Comparison of ENCODE assay signal across 27 cellular contexts in genomic region chr20:19907326-19908056, GRCh38.
DNase-seq lines count a peak whose midpoint lies in the region; ATAC-seq and TF ChIP-seq lines count a peak whose summit lies in the region.
"Had no signal": no experiment of that assay in that cellular context is flagged by ENCODE, and none has a peak within 500 bp of the region (broad histone marks: within the 10 kb centered on the region; RNA-seq: fewer than 3 reads in every experiment).

No MANE protein-coding gene starts in this region.

- no peaks in the 10 kb centered on the region for H3K27me3 ChIP-seq in adrenal gland
- no peaks in the 10 kb centered on the region for H3K27me3 ChIP-seq in heart left ventricle
- H3K27me3 ChIP-seq: BLaER1, gastroesophageal sphincter, testis had no signal

- 70 to 85% (median 81%) methylated on average over 3 of the region's 3 CpGs for WGBS in adrenal gland, 4 donors
- WGBS in heart left ventricle, 4 donors: 59 to 64% (median 62%) methylated on average over 3 of the region's 3 CpGs

- intact Hi-C loops in adrenal gland (cut with DNase I): no loop called here
- intact Hi-C loops in heart left ventricle (cut with DNase I): loop anchor here in 3 of 10 donors (5.0 to 10.0 kb wide), 4 partner anchors 70 to 90 kb away; no protein-coding TSS in a partner anchor
- intact Hi-C loops in mucosa of descending colon (cut with DNase I, micrococcal nuclease): no loop called here

- H3K36me3 ChIP-seq in adrenal gland (replicated peaks in 1 of 2): no peaks in the 10 kb centered on the region
- H3K36me3 ChIP-seq in heart left ventricle: peaks cover 0 to 9% (median 0%) of the 10 kb centered on the region in 9 donors
- no peaks in the 10 kb centered on the region for H3K36me3 ChIP-seq in mucosa of descending colon (ENCODE audit: low read depth)
- H3K36me3 ChIP-seq: BLaER1, gastroesophageal sphincter, HAP-1 had no signal

- TF ChIP-seq POLR2A in adrenal gland (IDR thresholded peaks at IDR 0.05): no peak
- TF ChIP-seq POLR2A in heart left ventricle (IDR thresholded peaks at IDR 0.05): no peak

- no peak overlapping the region for H3K4me3 ChIP-seq in adrenal gland
- H3K4me3 ChIP-seq in heart left ventricle: no peak overlapping the region
- H3K4me3 ChIP-seq in mucosa of descending colon: no peak overlapping the region
- H3K4me3 ChIP-seq: BLaER1, gastroesophageal sphincter, HAP-1, testis had no signal

- H3K9me3 ChIP-seq in adrenal gland (replicated peaks in 1 of 3) (no peaks in the 10 kb centered on the region), heart left ventricle (no peaks in the 10 kb centered on the region), mucosa of descending colon (no peaks in the 10 kb centered on the region)
- H3K9me3 ChIP-seq: BLaER1, gastroesophageal sphincter, HAP-1, testis had no signal

- no peak for TF ChIP-seq CTCF in adrenal gland (IDR thresholded peaks at IDR 0.05)
- TF ChIP-seq CTCF in heart left ventricle (IDR thresholded peaks at IDR 0.05): no peak
- no peak for TF ChIP-seq CTCF in mucosa of descending colon (IDR thresholded peaks at IDR 0.05)

- H3K4me1 ChIP-seq in adrenal gland (replicated peaks in 1 of 2) (no peaks in the 10 kb centered on the region), heart left ventricle (peaks cover 0 to 73% (median 56%) of the 10 kb centered on the region in 12 donors), mucosa of descending colon (ENCODE audit: low read depth) (peaks cover 12% of the 10 kb centered on the region)
- H3K4me1 ChIP-seq: HAP-1, testis had no signal

- ATAC-seq in heart left ventricle: peak in 3 of 4 donors; percentile 33 to 54 (median 45)
- ATAC-seq in mucosa of descending colon: peak; percentile 19
- ATAC-seq in GM21717 (IDR thresholded peaks at IDR 0.05; ENCODE audit: unreplicated experiment): no peak
- ATAC-seq in GM18517 (IDR thresholded peaks at IDR 0.05; ENCODE audit: unreplicated experiment): no peak
- ATAC-seq in HG03460 (IDR thresholded peaks at IDR 0.05; ENCODE audit: unreplicated experiment): no peak
- ATAC-seq: activated naive CD4-positive, alpha-beta T cell treated with anti-CD3 and anti-CD28 coated beads, Interleukin-2, amount 50 U/mL, for 72 hours; esophagus mucosa; gastroesophageal sphincter had no signal

- no peak overlapping the region for H3K27ac ChIP-seq in adrenal gland
- H3K27ac ChIP-seq in heart left ventricle: peak overlapping the region in 9 of 12 donors; percentile 7 to 67 (median 32)
- H3K27ac ChIP-seq: BLaER1, testis had no signal

- peak; percentile 26 for DNase-seq in COLO668 (lab: John Stamatoyannopoulos, UW; ENCODE audit: unreplicated experiment)
- DNase-seq in adrenal gland: peak in 4 of 7 donors; percentile 43 to 75 (median 55)
- peak in 4 of 5 donors; percentile 40 to 82 (median 73) for DNase-seq in heart left ventricle
- no peak for DNase-seq in mucosa of descending colon
- DNase-seq in activated T-cell treated with anti-CD3 and anti-CD28 coated beads, Interleukin-2, amount 50 U/mL, for 48 hours: no peak
- DNase-seq: activated CD8-positive, alpha-beta memory T cell treated with anti-CD3 and anti-CD28 coated beads, Interleukin-2, amount 50 U/mL, for 48 hours; DMS79 treated with DMSO at 0.1 percent for 48 hours; effector CD8-positive, alpha-beta T cell; NCI-H1048; NCI-H1694 treated with DMSO at 0.1 percent for 48 hours; NCI-H2171 treated with DMSO at 0.1 percent for 48 hours; NCI-H526 treated with DMSO at 0.1 percent for 48 hours; SHP77 treated with DMSO at 0.1 percent for 48 hours; stimulated activated CD4-positive, alpha-beta T cell treated with anti-CD3 and anti-CD28 coated beads, Interleukin-12 subunit alpha, Interleukin-12 subunit beta, amount 100 ng/mL, for 4 hours; stimulated activated CD4-positive, alpha-beta T cell treated with anti-CD3 and anti-CD28 coated beads, Interleukin-4, amount 100 ng/mL, for 4 hours; stimulated activated naive CD4-positive, alpha-beta T cell; SW 1271; T1000; testis had no signal

Comparison
In these comparisons a context has a peak if more than half of its experiments do, and no peak if none do; other contexts are left out.
1. DNase-seq: peak in COLO668 (single experiment), adrenal gland (4 of 7) and heart left ventricle (4 of 5); none in mucosa of descending colon (0 of 3) and activated T-cell treated with anti-CD3 and anti-CD28 coated beads, Interleukin-2, amount 50 U/mL, for 48 hours (0 of 2).
2. H3K27ac ChIP-seq: peak in heart left ventricle (9 of 12); none in adrenal gland (0 of 5).
3. ATAC-seq: peak in heart left ventricle (3 of 4) and mucosa of descending colon (single experiment); none in GM21717 (single experiment), GM18517 (single experiment) and HG03460 (single experiment).